In genomic region chrX:63471004-63471403, GRCh38 we compare ENCODE assay signal across 29 cellular contexts.
"Had no signal": no experiment of that assay in that cellular context is flagged by ENCODE, and none has a peak within 500 bp of the region (broad histone marks: within the 10 kb centered on the region; RNA-seq: fewer than 3 reads in every experiment).

No MANE protein-coding gene starts in this region.

- H3K27me3 ChIP-seq: ascending aorta, cardiac muscle cell, MG63, Peyer's patch, SJSA1 had no signal

- H3K9me3 ChIP-seq: MG63, Peyer's patch, SJSA1 had no signal

- H3K4me3 ChIP-seq: ascending aorta, cardiac muscle cell, MG63, Peyer's patch, SJSA1 had no signal

- H3K36me3 ChIP-seq: ascending aorta, cardiac muscle cell, MG63, Peyer's patch, SJSA1 had no signal

- H3K9ac ChIP-seq: SK-N-SH had no signal

- DNase-seq: activated CD4-positive, alpha-beta T cell treated with anti-CD3 and anti-CD28 coated beads for 36 hours; activated CD4-positive, alpha-beta T cell treated with anti-CD3 and anti-CD28 coated beads, Interleukin-2, amount 10 ng/mL, durations not matched to agents 7 days and 5 days; activated CD4-positive, alpha-beta T cell treated with anti-CD3 and anti-CD28 coated beads, Interleukin-2, amount 50 U/mL, for 48 hours; activated CD8-positive, alpha-beta T cell treated with anti-CD3 and anti-CD28 coated beads, Interleukin-2, amount 10 ng/mL, durations not matched to agents 7 days and 5 days; activated gamma-delta T cell; activated naive CD4-positive, alpha-beta T cell treated with Interleukin-2 at 50 U/mL for 16 hours; activated naive CD8-positive, alpha-beta T cell treated with anti-CD3 and anti-CD28 coated beads, Interleukin-2, amount 10 ng/mL, durations not matched to agents 7 days and 5 days; activated T-cell treated with anti-CD3 and anti-CD28 coated beads, Interleukin-2, amount 50 U/mL, for 24 hours; amygdala; Kasumi-1; KG1; MG63; NCI-H1092; NCI-H1417 treated with DMSO at 0.1 percent for 48 hours; NCI-H187 treated with DMSO at 0.1 percent for 48 hours; NCI-H2081 treated with DMSO at 0.1 percent for 48 hours; NCI-H345; NCI-H524 treated with DMSO at 0.1 percent for 48 hours; NK-92 treated with Interleukin-12 subunit alpha and Interleukin-12 subunit beta, amount 100 ng/mL, for 24 hours; PC-3; Peyer's patch; RPMI8226; SHP77 treated with DMSO at 0.1 percent for 48 hours; SK-N-SH had no signal

- H3K4me1 ChIP-seq: ascending aorta, Peyer's patch, SJSA1 had no signal

- H3K27ac ChIP-seq: ascending aorta, cardiac muscle cell, Peyer's patch, SJSA1 had no signal

- ATAC-seq: activated CD4-positive, alpha-beta T cell treated with anti-CD3 and anti-CD28 coated beads for 36 hours; activated CD4-positive, CD25-positive, alpha-beta regulatory T cell treated with anti-CD3 and anti-CD28 coated beads, Interleukin-2, amount 50 U/mL, for 24 hours; activated CD8-positive, alpha-beta T cell treated with anti-CD3 and anti-CD28 coated beads, Interleukin-2, amount 10 ng/mL, durations not matched to agents 7 days and 5 days; PC-3; WTC11 had no signal
